In genomic region chr7:118080947-118081346, GRCh38 we compare ENCODE assay signal across 8 cellular contexts.
DNase-seq lines count a peak whose midpoint lies in the region; ATAC-seq and TF ChIP-seq lines count a peak whose summit lies in the region.

No MANE protein-coding gene starts in this region.

- H3K36me3 ChIP-seq in esophagus squamous epithelium (no peaks in the 10 kb centered on the region), prostate gland (no peaks in the 10 kb centered on the region)

- intact Hi-C loops in esophagus squamous epithelium (cut with DNase I): no loop called here
- intact Hi-C loops in prostate gland (cut with DNase I): no loop called here

- TF ChIP-seq CTCF in esophagus squamous epithelium (IDR thresholded peaks at IDR 0.05): no peak
- TF ChIP-seq CTCF in prostate gland (IDR thresholded peaks at IDR 0.05): no peak

- H3K9me3 ChIP-seq in esophagus squamous epithelium (no peaks in the 10 kb centered on the region), prostate gland (no peaks in the 10 kb centered on the region)

- peaks cover 0 to 47% (median 15%) of the 10 kb centered on the region in 3 donors for H3K4me1 ChIP-seq in esophagus squamous epithelium
- H3K4me1 ChIP-seq in prostate gland (replicated peaks): no peaks in the 10 kb centered on the region

- H3K27me3 ChIP-seq in esophagus squamous epithelium (no peaks in the 10 kb centered on the region), prostate gland (replicated peaks; ENCODE audit: insufficient read depth) (no peaks in the 10 kb centered on the region)

- ATAC-seq in HG02970 (IDR thresholded peaks at IDR 0.05; ENCODE audit: low FRiP score, unreplicated experiment): peak; percentile 83

- WGBS in esophagus squamous epithelium, 2 donors: 30 to 31% methylated on average over 3 of the region's 3 CpGs
- WGBS in prostate gland: 53% methylated on average over 3 of the region's 3 CpGs

- H3K4me3 ChIP-seq in esophagus squamous epithelium (no peak overlapping the region), prostate gland (no peak overlapping the region)

- H3K27ac ChIP-seq in esophagus squamous epithelium (peak overlapping the region; percentile 36 to 76 (median 57)), prostate gland (no peak overlapping the region)

- in situ Hi-C loops in SK-MEL-5 (cut with HindIII; ENCODE audit: low pct_unique_long_range_greater_than_20kb, low sequenced_read_pairs): no loop called here

- DNase-seq in DMS53 (lab: John Stamatoyannopoulos, UW): peak; percentile 64
- no peak for DNase-seq in DMS53 treated with DMSO at 0.1 percent for 48 hours (lab: John Stamatoyannopoulos, UW; ENCODE audit: unreplicated experiment)
- peak; percentile 61 for DNase-seq in SK-MEL-5 (ENCODE audit: low read depth, low spot score)
- DNase-seq in esophagus squamous epithelium (lab: John Stamatoyannopoulos, UW): no peak
- DNase-seq in stimulated activated CD8-positive, alpha-beta memory T cell treated with anti-CD3 and anti-CD28 coated beads, Interleukin-7, amount 100 ng/mL, for 24 hours (ENCODE audit: low read depth): peak; percentile 9
- no peak for DNase-seq in prostate gland (ENCODE audit: low spot score)
- no peak for DNase-seq in NCI-H526 (lab: John Stamatoyannopoulos, UW)

- no peak for TF ChIP-seq POLR2A in esophagus squamous epithelium (IDR thresholded peaks at IDR 0.05)
- TF ChIP-seq POLR2A in prostate gland (IDR thresholded peaks at IDR 0.05): no peak

Comparison
In these comparisons a context has a peak if more than half of its experiments do, and no peak if none do; other contexts are left out.
1. DNase-seq: peak in DMS53 (single experiment), SK-MEL-5 (single experiment) and stimulated activated CD8-positive, alpha-beta memory T cell treated with anti-CD3 and anti-CD28 coated beads, Interleukin-7, amount 100 ng/mL, for 24 hours (single experiment); none in DMS53 treated with DMSO at 0.1 percent for 48 hours (single experiment), esophagus squamous epithelium (single experiment), prostate gland (single experiment) and NCI-H526 (0 of 2).
2. H3K27ac ChIP-seq: peak in esophagus squamous epithelium (4 of 4); none in prostate gland (0 of 2).